ENCODE assay signal across 22 cellular contexts in genomic region chr10:17141504-17142229, GRCh38. TPM values are rescaled to one million over a fixed set of nuclear protein-coding genes. Genes with fewer than 3 reads are reported as not detected.
A peak's percentile ranks its signal among the peaks of the same experiment; 100 is the strongest.
DNase-seq lines count a peak whose midpoint lies in the region; ATAC-seq, FAIRE-seq and TF ChIP-seq lines count a peak whose summit lies in the region.
"Had no signal": no experiment of that assay in that cellular context is flagged by ENCODE, and none has a peak within 500 bp of the region (broad histone marks: within the 10 kb centered on the region; RNA-seq: fewer than 3 reads in every experiment).

No MANE protein-coding gene starts in this region.

- TF ChIP-seq POLR2A in A549 (IDR thresholded peaks at IDR 0.05; ENCODE audit: low read length) (no peak), endothelial cell of umbilical vein (IDR thresholded peaks at IDR 0.05; ENCODE audit: low read depth, low read length) (no peak)

- no peaks in the 10 kb centered on the region for H3K9me1 ChIP-seq in endothelial cell of umbilical vein (replicated peaks; ENCODE audit: control insufficient read depth, extremely low read depth, insufficient read depth, low read length)

- H3K36me3 Mint-ChIP-seq in CD8-positive, alpha-beta T cell, result peaks cover 3% of the 10 kb centered on the region

- H4K20me1 ChIP-seq in SK-N-SH (ENCODE audit: insufficient read depth) (no peaks in the 10 kb centered on the region), endothelial cell of umbilical vein (replicated peaks; ENCODE audit: control insufficient read depth, extremely low read depth, insufficient read depth, low read length) (no peaks in the 10 kb centered on the region)

- WGBS in A549 (ENCODE audit: missing lambda C conversion rate), result 90% methylated on average over 1 of the region's 1 CpG
- WGBS in SK-N-SH (ENCODE audit: low lambda C conversion rate), result 76% methylated on average over 1 of the region's 1 CpG

- H3K4me3 Mint-ChIP-seq in CD8-positive, alpha-beta T cell, result no peak overlapping the region
- H3K4me3 Mint-ChIP-seq: CD4-positive, CD25-positive, alpha-beta regulatory T cell; IgD-negative memory B cell had no signal

- 0 out of 3 replicates have a peak, but pooled peaks cover 4% of the 10 kb centered on the region for H3K9me3 ChIP-seq in A549
- no peaks in the 10 kb centered on the region for H3K9me3 ChIP-seq in CD8-positive, alpha-beta T cell (ENCODE audit: low read length)
- H3K9me3 ChIP-seq in SK-N-SH, result no peaks in the 10 kb centered on the region
- H3K9me3 ChIP-seq in endothelial cell of umbilical vein (replicated peaks; ENCODE audit: control insufficient read depth, insufficient read depth, low read length), result no peaks in the 10 kb centered on the region

- H2AFZ ChIP-seq in SK-N-SH (ENCODE audit: low read depth), result no peak overlapping the region
- H2AFZ ChIP-seq in endothelial cell of umbilical vein (ENCODE audit: low read depth, low read length), result no peak overlapping the region
- H2AFZ ChIP-seq: PC-9 had no signal

- ATAC-seq in A549, result no peak
- ATAC-seq in CD8-positive, alpha-beta T cell, result no peak
- no peak for ATAC-seq in GM21526 (IDR thresholded peaks at IDR 0.05; ENCODE audit: low FRiP score, unreplicated experiment)

- intact Hi-C loops in CD8-positive, alpha-beta T cell (cut with DNase I, micrococcal nuclease), result no loop called here
- intact Hi-C loops in endothelial cell of umbilical vein (cut with micrococcal nuclease), result no loop called here

- CTCF ChIA-PET in A549 (lab: Yijun Ruan, JAX), result no interaction called here
- CTCF ChIA-PET in CD8-positive, alpha-beta T cell (lab: Charles Lee), result interaction anchor here (1.2 kb wide), 1 partner anchor 18 kb away, joined by 4 read pairs; no protein-coding TSS in a partner anchor
- CTCF ChIA-PET in SK-N-SH (lab: Yijun Ruan, JAX), result no interaction called here
- CTCF ChIA-PET in endothelial cell of umbilical vein (lab: Charles Lee), result interaction anchor here (1.4 kb wide), 1 partner anchor 9 kb away, joined by 3 read pairs; no protein-coding TSS in a partner anchor

- H3K79me2 ChIP-seq in SK-N-SH (ENCODE audit: insufficient read depth), result no peaks in the 10 kb centered on the region
- H3K79me2 ChIP-seq in endothelial cell of umbilical vein (ENCODE audit: control insufficient read depth, insufficient read depth, low read length), result no peaks in the 10 kb centered on the region

- H3K27ac Mint-ChIP-seq in CD8-positive, alpha-beta T cell, result peak overlapping the region; percentile 15

- BruUV-seq in endothelial cell of umbilical vein (replicated peaks; lab: Mats Ljungman, UMichigan), result no TSS peak

- TF ChIP-seq RAD21 in A549 (conservative IDR thresholded peaks at IDR 0.05 in 1 of 2, IDR thresholded peaks at IDR 0.05 in 1 of 2) (no peak), SK-N-SH (IDR thresholded peaks at IDR 0.05; ENCODE audit: low read length) (no peak)

- no peak overlapping the region for H3K4me3 ChIP-seq in A549
- no peak overlapping the region for H3K4me3 ChIP-seq in CD8-positive, alpha-beta T cell (ENCODE audit: low read depth, low read length)
- no peak overlapping the region for H3K4me3 ChIP-seq in SK-N-SH (ENCODE audit: low read depth in 2 of 2, low read length in 1 of 2)
- H3K4me3 ChIP-seq in endothelial cell of umbilical vein (replicated peaks in 1 of 3; ENCODE audit: insufficient read depth in 1 of 3, low read depth in 1 of 3, low read length in 3 of 3), result no peak overlapping the region
- H3K4me3 ChIP-seq: PC-9 had no signal

- DNase-seq in A549 (ENCODE audit: low read depth in 1 of 2, low spot score in 1 of 2) (no peak), SK-N-SH (no peak), endothelial cell of umbilical vein (ENCODE audit: low read depth, low spot score) (no peak), NCI-H1417 treated with DMSO at 0.1 percent for 48 hours (lab: John Stamatoyannopoulos, UW) (no peak), SIG-M5 (lab: John Stamatoyannopoulos, UW) (no peak)
- DNase-seq in CD8-positive, alpha-beta T cell, result no peak
- DNase-seq: DMS153, Karpas-422, NCI-H1048, NCI-H1436, NCI-H187 treated with DMSO at 0.1 percent for 48 hours, NCI-H2107, NCI-H748 treated with DMSO at 0.1 percent for 48 hours, PC-9, SHP77 treated with DMSO at 0.1 percent for 48 hours had no signal

- H3K9me2 ChIP-seq in SK-N-SH, result no peaks in the 10 kb centered on the region

- H3K4me1 ChIP-seq in A549 (no peaks in the 10 kb centered on the region), SK-N-SH (ENCODE audit: control insufficient read depth in 1 of 2, insufficient read depth in 2 of 2, low read depth in 1 of 2, low read length in 1 of 2) (no peaks in the 10 kb centered on the region; a peak in 2 of 4 replicates), endothelial cell of umbilical vein (ENCODE audit: control insufficient read depth, extremely low read depth, insufficient read depth, low read length) (no peaks in the 10 kb centered on the region)
- H3K4me1 ChIP-seq in CD8-positive, alpha-beta T cell (ENCODE audit: insufficient read depth, low read length), result no peaks in the 10 kb centered on the region

- H3K9me3 Mint-ChIP-seq in CD8-positive, alpha-beta T cell, result peaks cover 2% of the 10 kb centered on the region
- H3K9me3 Mint-ChIP-seq: CD4-positive, CD25-positive, alpha-beta regulatory T cell had no signal

- H3K4me2 ChIP-seq in A549 (no peak overlapping the region), SK-N-SH (no peak overlapping the region), endothelial cell of umbilical vein (ENCODE audit: insufficient read depth, low read length) (no peak overlapping the region)
- H3K4me2 ChIP-seq: PC-9 had no signal

- no peaks in the 10 kb centered on the region for H3K36me3 ChIP-seq in CD8-positive, alpha-beta T cell (ENCODE audit: insufficient read depth, low read length)
- no peaks in the 10 kb centered on the region for H3K36me3 ChIP-seq in SK-N-SH (replicated peaks in 1 of 2; ENCODE audit: control insufficient read depth in 1 of 2, insufficient read depth in 2 of 2, low read length in 1 of 2)
- H3K36me3 ChIP-seq in endothelial cell of umbilical vein (ENCODE audit: control insufficient read depth in 2 of 2, extremely low read depth in 1 of 2, insufficient read depth in 2 of 2, low read length in 2 of 2), result no peaks in the 10 kb centered on the region

- no peak overlapping the region for H3K9ac ChIP-seq in SK-N-SH
- H3K9ac ChIP-seq in endothelial cell of umbilical vein (replicated peaks; ENCODE audit: extremely low read depth, insufficient read depth, low read length), result no peak overlapping the region

- H3K27me3 Mint-ChIP-seq in CD8-positive, alpha-beta T cell (ENCODE audit: low read depth), result no peaks in the 10 kb centered on the region
- H3K27me3 Mint-ChIP-seq: CD4-positive, CD25-positive, alpha-beta regulatory T cell; IgD-negative memory B cell had no signal

- FAIRE-seq in A549 (lab: Jason Lieb, UNC), result peak; percentile 7
- FAIRE-seq in endothelial cell of umbilical vein (lab: Jason Lieb, UNC), result peak; percentile 12
- FAIRE-seq: G401.6, GM12892, H1 had no signal

- no peak for TF ChIP-seq EP300 in A549 (IDR thresholded peaks at IDR 0.05)
- TF ChIP-seq EP300 in SK-N-SH (IDR thresholded peaks at IDR 0.05; ENCODE audit: borderline replicate concordance in 1 of 2, low read depth in 1 of 2, low read length in 1 of 2), result 0 out of 4 replicates have a peak, but pooled peaks of 1 of the 2 experiments have one; percentile 14

- POLR2A ChIA-PET in A549 (lab: Yijun Ruan, JAX), result no interaction called here
- POLR2A ChIA-PET in CD8-positive, alpha-beta T cell (lab: Charles Lee), result no interaction called here
- POLR2A ChIA-PET in SK-N-SH (lab: Yijun Ruan, JAX), result no interaction called here
- POLR2A ChIA-PET in endothelial cell of umbilical vein (lab: Charles Lee), result no interaction called here

- dilution Hi-C loops in endothelial cell of umbilical vein (cut with MboI; ENCODE audit: extremely low pct_ligation_motif_present, low sequenced_read_pairs), result no loop called here

- H3F3A ChIP-seq in SK-N-SH (replicated peaks; ENCODE audit: insufficient read depth), result peaks cover 12% of the 10 kb centered on the region

- H3K27ac ChIP-seq in A549 (no peak overlapping the region), SK-N-SH (ENCODE audit: low read depth in 2 of 2, low read length in 1 of 2) (peak overlapping the region; percentile 34; a peak in 2 of 4 replicates), endothelial cell of umbilical vein (ENCODE audit: insufficient read depth, low read depth, low read length) (no peak overlapping the region)
- no peak overlapping the region for H3K27ac ChIP-seq in CD8-positive, alpha-beta T cell (ENCODE audit: low read depth, low read length)
- H3K27ac ChIP-seq: PC-9, RWPE1 had no signal

- peaks cover 11% of the 10 kb centered on the region for H3K4me1 Mint-ChIP-seq in CD8-positive, alpha-beta T cell (ENCODE audit: low read depth)

- H3K27me3 ChIP-seq in CD8-positive, alpha-beta T cell (ENCODE audit: insufficient read depth, low read length), result no peaks in the 10 kb centered on the region
- H3K27me3 ChIP-seq in SK-N-SH (ENCODE audit: insufficient read depth) (no peaks in the 10 kb centered on the region), endothelial cell of umbilical vein (ENCODE audit: control insufficient read depth in 2 of 2, insufficient read depth in 2 of 2, low read length in 2 of 2) (no peaks in the 10 kb centered on the region)

- no peak for TF ChIP-seq CTCF in A549 (IDR thresholded peaks at IDR 0.05)
- TF ChIP-seq CTCF in CD8-positive, alpha-beta T cell (IDR thresholded peaks at IDR 0.05), result no peak
- no peak for TF ChIP-seq CTCF in SK-N-SH (IDR thresholded peaks at IDR 0.05)
- TF ChIP-seq CTCF in endothelial cell of umbilical vein (IDR thresholded peaks at IDR 0.05; ENCODE audit: extremely low read depth in 1 of 2, insufficient read depth in 1 of 2, low read depth in 1 of 2, low read length in 2 of 2), result no peak

RNA-seq across cellular contexts. Expression of gene CUBN, which starts 12.1 kb away (rescaled TPM):
- polyA plus RNA-seq in A549 (2011; rRNA removed) (0.28 and 0.40 TPM in 2 replicates), A549 (2017; fragmentation: RNase III; extraction: RNeasy Plus Mini Kit Qiagen cat#74134 plus additional on column Dnase treatment) (0.04 to 0.08 TPM (median 0.08 TPM) in 3 replicates), SK-N-SH (2012; rRNA removed) (2.4 and 2.7 TPM in 2 replicates), endothelial cell of umbilical vein (3.6 and 4.6 TPM in 2 replicates)
- 0.03 and 0.04 TPM in 2 replicates for polyA plus RNA-seq in A549 (2012; cell fraction: cytosol; rRNA removed)
- 0.13 and 0.17 TPM in 2 replicates for polyA plus RNA-seq in A549 (2012; cell fraction: nucleus; rRNA removed)
- 0.41 and 0.63 TPM in 2 replicates for polyA minus RNA-seq in A549 (2011; rRNA and poly(A)+ RNA removed)
- total RNA-seq in CD8-positive, alpha-beta T cell, result 1 to 10 TPM; 3.3 to 6.5 TPM
- 3.5 and 4.0 TPM in 2 replicates for polyA plus RNA-seq in SK-N-SH (2012; cell fraction: cytosol; rRNA removed)
- polyA plus RNA-seq in SK-N-SH (2012; cell fraction: nucleus; rRNA removed), result 1.1 and 2.5 TPM in 2 replicates
- total RNA-seq in endothelial cell of umbilical vein, result 2.7 and 3.0 TPM in 2 replicates
- 2.5 and 3.6 TPM in 2 replicates for polyA plus RNA-seq in endothelial cell of umbilical vein (2011; cell fraction: cytosol; rRNA removed)
- polyA plus RNA-seq in endothelial cell of umbilical vein (2011; cell fraction: nucleus; rRNA removed), result 8.7 and 9.2 TPM in 2 replicates
- 1.3 and 1.5 TPM in 2 replicates for polyA plus RNA-seq in endothelial cell of umbilical vein (2012)
- polyA minus RNA-seq in endothelial cell of umbilical vein, result 8.7 and 11.7 TPM in 2 replicates
- polyA minus RNA-seq in endothelial cell of umbilical vein (2011; cell fraction: cytosol; rRNA and poly(A)+ RNA removed), result not detected
- 13.3 and 19.8 TPM in 2 replicates for polyA minus RNA-seq in endothelial cell of umbilical vein (2011; cell fraction: nucleus; rRNA and poly(A)+ RNA removed)
- polyA plus RNA-seq: IgD-negative memory B cell had no signal

RNA-seq across cellular contexts. Expression of gene TRDMT1, which starts 59.8 kb away (rescaled TPM):
- polyA plus RNA-seq in A549 (2011; rRNA removed) (5.7 and 7.4 TPM in 2 replicates), A549 (2017; fragmentation: RNase III; extraction: RNeasy Plus Mini Kit Qiagen cat#74134 plus additional on column Dnase treatment) (2.4 to 3.4 TPM (median 3.3 TPM) in 3 replicates), SK-N-SH (2012; rRNA removed) (3.1 and 4.1 TPM in 2 replicates), endothelial cell of umbilical vein (10.0 and 15.3 TPM in 2 replicates)
- polyA plus RNA-seq in A549 (2012; cell fraction: cytosol; rRNA removed), result 1.8 and 1.9 TPM in 2 replicates
- 1.0 and 1.1 TPM in 2 replicates for polyA plus RNA-seq in A549 (2012; cell fraction: nucleus; rRNA removed)
- polyA minus RNA-seq in A549 (2011; rRNA and poly(A)+ RNA removed), result 4.6 and 5.1 TPM in 2 replicates
- 10 to 100 TPM; 10.4 to 11.7 TPM for total RNA-seq in CD8-positive, alpha-beta T cell
- polyA plus RNA-seq in SK-N-SH (2012; cell fraction: cytosol; rRNA removed), result 3.7 and 4.0 TPM in 2 replicates
- polyA plus RNA-seq in SK-N-SH (2012; cell fraction: nucleus; rRNA removed), result 3.6 and 8.0 TPM in 2 replicates
- 12.3 and 15.2 TPM in 2 replicates for total RNA-seq in endothelial cell of umbilical vein
- polyA plus RNA-seq in endothelial cell of umbilical vein (2011; cell fraction: cytosol; rRNA removed), result 5.1 and 5.2 TPM in 2 replicates
- 11.3 and 14.3 TPM in 2 replicates for polyA plus RNA-seq in endothelial cell of umbilical vein (2011; cell fraction: nucleus; rRNA removed)
- polyA plus RNA-seq in endothelial cell of umbilical vein (2012), result 3.5 and 6.1 TPM in 2 replicates
- polyA minus RNA-seq in endothelial cell of umbilical vein, result 15.6 and 18.2 TPM in 2 replicates
- 2.0 TPM for polyA minus RNA-seq in endothelial cell of umbilical vein (2011; cell fraction: cytosol; rRNA and poly(A)+ RNA removed)
- polyA minus RNA-seq in endothelial cell of umbilical vein (2011; cell fraction: nucleus; rRNA and poly(A)+ RNA removed), result 52.0 and 59.3 TPM in 2 replicates

Comparison
In these comparisons a context has a peak if more than half of its experiments do, and no peak if none do; other contexts are left out.
1. H3K27ac ChIP-seq: peak in SK-N-SH (2 of 2); none in A549 (0 of 2), CD8-positive, alpha-beta T cell (single experiment) and endothelial cell of umbilical vein (single experiment).
2. CTCF ChIA-PET loops: an anchor here in CD8-positive, alpha-beta T cell (1.2 kb wide) and endothelial cell of umbilical vein (1.4 kb wide); none called in A549 and SK-N-SH.